8 cellular contexts compared by ENCODE assay signal in the genomic region with DNA sequence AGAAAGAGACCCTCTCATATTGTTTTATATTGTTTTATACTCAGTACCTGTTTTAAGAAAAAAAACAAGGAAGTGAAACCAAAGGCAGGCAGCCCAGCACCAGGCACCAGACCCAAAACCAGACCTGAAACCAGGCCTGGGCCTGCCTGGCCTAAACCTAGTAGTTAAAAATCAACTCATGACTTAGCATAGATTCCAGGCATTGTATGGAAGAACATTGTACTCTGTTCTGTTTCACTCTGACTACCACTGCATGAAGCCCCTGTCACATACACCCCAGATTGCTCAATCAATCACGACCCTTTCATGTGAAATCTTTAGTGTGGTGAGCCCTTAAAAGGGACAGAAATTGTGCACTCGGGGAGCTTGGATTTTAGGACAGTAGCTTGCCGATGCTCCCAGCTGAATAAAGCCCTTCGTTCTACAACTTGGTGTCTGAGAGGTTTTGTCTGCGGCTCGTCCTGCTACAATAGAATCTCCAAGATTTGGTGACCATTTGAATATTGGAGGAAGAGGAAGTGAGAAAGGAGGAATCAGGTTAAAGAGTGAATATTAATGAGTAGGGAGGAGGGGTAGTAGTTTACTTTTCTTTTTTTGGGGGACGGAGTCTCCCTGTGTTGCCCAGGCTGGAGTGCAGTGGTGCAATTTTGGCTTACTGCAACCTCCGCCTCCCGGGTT. TPM values are rescaled to one million over a fixed set of nuclear protein-coding genes. Genes with fewer than 3 reads are reported as not detected.
DNase-seq lines count a peak whose midpoint lies in the region; ATAC-seq, FAIRE-seq and TF ChIP-seq lines count a peak whose summit lies in the region.
"Not testable (repeated sequence)": the region's sequence is repeated elsewhere in the genome, so short reads cannot be mapped to it uniquely, and the experiment has no call there.

No MANE protein-coding gene starts in this region.

- ATAC-seq in GM21825 (IDR thresholded peaks at IDR 0.05; ENCODE audit: unreplicated experiment) = peak; percentile 57
- peak; percentile 39 for ATAC-seq in HG03108 (IDR thresholded peaks at IDR 0.05; ENCODE audit: unreplicated experiment)
- ATAC-seq in activated CD8-positive, alpha-beta T cell treated with anti-CD3 and anti-CD28 coated beads, Interleukin-2, amount 10 ng/mL, durations not matched to agents 7 days and 5 days = not testable (repeated sequence)

- POLR2A ChIA-PET in activated CD8-positive, alpha-beta T cell treated with anti-CD3 and anti-CD28 coated beads, Interleukin-2, amount 10 ng/mL, durations not matched to agents 7 days and 5 days (lab: Charles Lee) = not testable (repeated sequence)

- not testable (repeated sequence) for H4K20me1 ChIP-seq in DOHH2 (ENCODE audit: control insufficient read depth, insufficient read depth, low read depth, low read length)

- H3K27ac ChIP-seq in DOHH2 (ENCODE audit: low read depth, low read length) (peak overlapping the region; percentile 76), substantia nigra (ENCODE audit: low read depth, low read length, poor library complexity, severe bottlenecking) (peak overlapping the region; percentile 90)

- peak overlapping the region; percentile 94 for H3K4me2 ChIP-seq in DOHH2 (ENCODE audit: low read length)

- H3K36me3 ChIP-seq in DOHH2 (ENCODE audit: control insufficient read depth, low read length) = peaks cover 36% of the 10 kb centered on the region

- H3K9me3 Mint-ChIP-seq in activated CD8-positive, alpha-beta T cell treated with anti-CD3 and anti-CD28 coated beads, Interleukin-2, amount 10 ng/mL, durations not matched to agents 7 days and 5 days (ENCODE audit: insufficient read depth) = not testable (repeated sequence)

- H3K4me1 ChIP-seq in DOHH2 (ENCODE audit: control insufficient read depth, low read length) = peaks cover 45% of the 10 kb centered on the region

- H3K4me3 ChIP-seq in DOHH2 (ENCODE audit: low read length) = peak overlapping the region; percentile 94

- peaks cover 25% of the 10 kb centered on the region for H3K36me3 Mint-ChIP-seq in activated CD8-positive, alpha-beta T cell treated with anti-CD3 and anti-CD28 coated beads, Interleukin-2, amount 10 ng/mL, durations not matched to agents 7 days and 5 days (ENCODE audit: low read depth)

- peak; percentile 97 for FAIRE-seq in GM19239 (lab: Jason Lieb, UNC)

- CTCF ChIA-PET in activated CD8-positive, alpha-beta T cell treated with anti-CD3 and anti-CD28 coated beads, Interleukin-2, amount 10 ng/mL, durations not matched to agents 7 days and 5 days (lab: Charles Lee) = interaction anchor here (1.1 kb wide), 1 partner anchor 34 kb away, joined by 3 read pairs; no protein-coding TSS in a partner anchor

- TF ChIP-seq CTCF in DOHH2 (IDR thresholded peaks at IDR 0.05; ENCODE audit: low read depth, low read length, poor library complexity, severe bottlenecking) = not testable (repeated sequence)

- peaks cover 38% of the 10 kb centered on the region for H3K79me2 ChIP-seq in DOHH2 (ENCODE audit: control insufficient read depth, low read length)

- H3K9me3 ChIP-seq in DOHH2 (ENCODE audit: control insufficient read depth, insufficient read depth, low read length) = peaks cover 13% of the 10 kb centered on the region

- not testable (repeated sequence) for H3K27me3 Mint-ChIP-seq in activated CD8-positive, alpha-beta T cell treated with anti-CD3 and anti-CD28 coated beads, Interleukin-2, amount 10 ng/mL, durations not matched to agents 7 days and 5 days (ENCODE audit: low read depth)

- peaks cover 43% of the 10 kb centered on the region for H3K4me1 Mint-ChIP-seq in activated CD8-positive, alpha-beta T cell treated with anti-CD3 and anti-CD28 coated beads, Interleukin-2, amount 10 ng/mL, durations not matched to agents 7 days and 5 days (ENCODE audit: low read depth)

- H3K9me2 ChIP-seq in DOHH2 (replicated peaks; ENCODE audit: control insufficient read depth, low read length) = not testable (repeated sequence)

- DNase-seq in GM19239 (ENCODE audit: insufficient read length, low spot score); activated CD8-positive, alpha-beta T cell treated with anti-CD3 and anti-CD28 coated beads, Interleukin-2, amount 10 ng/mL, durations not matched to agents 7 days and 5 days: not testable (repeated sequence)
- DNase-seq in NAMALWA (ENCODE audit: low spot score) = peak; percentile 52
- peak; percentile 28 for DNase-seq in kidney tubule cell (ENCODE audit: low spot score)
- DNase-seq in substantia nigra (lab: John Stamatoyannopoulos, UW) = peak in 5 of 49 donors; percentile 2 to 21 (median 4)

- H3K27me3 ChIP-seq in DOHH2 (ENCODE audit: control insufficient read depth, low read length) = not testable (repeated sequence)

- not testable (repeated sequence) for H3F3A ChIP-seq in DOHH2 (ENCODE audit: control insufficient read depth, insufficient read depth)

- H3K4me3 Mint-ChIP-seq in activated CD8-positive, alpha-beta T cell treated with anti-CD3 and anti-CD28 coated beads, Interleukin-2, amount 10 ng/mL, durations not matched to agents 7 days and 5 days = peak overlapping the region; percentile 42

- peak overlapping the region; percentile 74 for H3K27ac Mint-ChIP-seq in activated CD8-positive, alpha-beta T cell treated with anti-CD3 and anti-CD28 coated beads, Interleukin-2, amount 10 ng/mL, durations not matched to agents 7 days and 5 days

RNA-seq across cellular contexts. Expression of gene R3HCC1L, which starts 1.2 kb away (rescaled TPM):
- total RNA-seq in activated CD8-positive, alpha-beta T cell treated with anti-CD3 and anti-CD28 coated beads, Interleukin-2, amount 10 ng/mL, durations not matched to agents 7 days and 5 days = 10 to 100 TPM; 18.2 to 20.3 TPM
